In genomic region chr7:38546763-38547162, GRCh38 we compare ENCODE assay signal across 35 cellular contexts.
"Had no signal": no experiment of that assay in that cellular context is flagged by ENCODE, and none has a peak within 500 bp of the region (broad histone marks: within the 10 kb centered on the region; RNA-seq: fewer than 3 reads in every experiment).

No MANE protein-coding gene starts in this region.

- H3K27ac Mint-ChIP-seq: activated CD4-positive, alpha-beta memory T cell treated with anti-CD3 and anti-CD28 coated beads for 36 hours; activated CD4-positive, alpha-beta T cell treated with anti-CD3 and anti-CD28 coated beads, Interleukin-2, amount 10 ng/mL, durations not matched to agents 24 days and 14 days; activated CD8-positive, alpha-beta memory T cell treated with anti-CD3 and anti-CD28 coated beads, Interleukin-2, amount 10 ng/mL, durations not matched to agents 7 days and 5 days; activated CD8-positive, alpha-beta T cell treated with anti-CD3 and anti-CD28 coated beads, Interleukin-2, amount 10 ng/mL, durations not matched to agents 7 days and 5 days; activated naive CD4-positive, alpha-beta T cell treated with anti-CD3 and anti-CD28 coated beads for 36 hours; activated naive CD4-positive, alpha-beta T cell treated with anti-CD3 and anti-CD28 coated beads, Interleukin-2, amount 50 U/mL, for 72 hours; activated naive CD8-positive, alpha-beta T cell treated with anti-CD3 and anti-CD28 coated beads for 36 hours; activated T-cell treated with anti-CD3 and anti-CD28 coated beads, Interleukin-2, amount 50 U/mL, for 72 hours; activated T-helper 1 cell treated with anti-CD3 and anti-CD28 coated beads, Interleukin-12 subunit alpha, Interleukin-12 subunit beta, Interleukin-2, Interleukin-4 antibody, amounts not matched to agents 30 ng/mL and 10 ng/mL and 1 ng/mL, durations not matched to agents 14 hours and 24 hours and 36 hours; activated T-helper 17 cell treated with anti-CD3 and anti-CD28 coated beads, Interleukin-2, amount 50 U/mL, for 72 hours; T-cell; T-helper 2 cell treated with Interferon-gamma antibody and Interleukin-4, amounts not matched to agents 5 μg/mL and 100 μg/mL, for 36 hours had no signal

- H3K4me3 Mint-ChIP-seq: activated CD4-positive, alpha-beta memory T cell treated with anti-CD3 and anti-CD28 coated beads for 36 hours; activated CD4-positive, alpha-beta T cell treated with anti-CD3 and anti-CD28 coated beads, Interleukin-2, amount 10 ng/mL, durations not matched to agents 24 days and 14 days; activated CD8-positive, alpha-beta memory T cell treated with anti-CD3 and anti-CD28 coated beads, Interleukin-2, amount 10 ng/mL, durations not matched to agents 7 days and 5 days; activated CD8-positive, alpha-beta T cell treated with anti-CD3 and anti-CD28 coated beads, Interleukin-2, amount 10 ng/mL, durations not matched to agents 7 days and 5 days; activated naive CD4-positive, alpha-beta T cell treated with anti-CD3 and anti-CD28 coated beads for 36 hours; activated naive CD8-positive, alpha-beta T cell treated with anti-CD3 and anti-CD28 coated beads for 36 hours; activated T-cell treated with anti-CD3 and anti-CD28 coated beads, Interleukin-2, amount 50 U/mL, for 4 hours; activated T-cell treated with anti-CD3 and anti-CD28 coated beads, Interleukin-2, amount 50 U/mL, for 72 hours; activated T-helper 1 cell treated with anti-CD3 and anti-CD28 coated beads, Interleukin-12 subunit alpha, Interleukin-12 subunit beta, Interleukin-2, Interleukin-4 antibody, amounts not matched to agents 30 ng/mL and 10 ng/mL and 1 ng/mL, durations not matched to agents 14 hours and 24 hours and 36 hours; activated T-helper 17 cell treated with anti-CD3 and anti-CD28 coated beads, Interleukin-2, amount 50 U/mL, for 72 hours; central memory CD8-positive, alpha-beta T cell; T-cell; T-helper 2 cell treated with Interferon-gamma antibody and Interleukin-4, amounts not matched to agents 5 μg/mL and 100 μg/mL, for 36 hours had no signal

- H3K4me1 Mint-ChIP-seq: activated CD4-positive, alpha-beta T cell treated with anti-CD3 and anti-CD28 coated beads, Interleukin-2, amount 10 ng/mL, durations not matched to agents 24 days and 14 days; activated naive CD8-positive, alpha-beta T cell treated with anti-CD3 and anti-CD28 coated beads for 36 hours; activated T-helper 17 cell treated with anti-CD3 and anti-CD28 coated beads, Interleukin-2, amount 50 U/mL, for 72 hours; central memory CD8-positive, alpha-beta T cell; T-cell had no signal

- H3K4me3 ChIP-seq: adrenal gland, body of pancreas, breast epithelium had no signal

- H3K9me3 Mint-ChIP-seq: activated CD4-positive, alpha-beta memory T cell treated with anti-CD3 and anti-CD28 coated beads for 36 hours; activated CD4-positive, alpha-beta T cell treated with anti-CD3 and anti-CD28 coated beads, Interleukin-2, amount 10 ng/mL, durations not matched to agents 24 days and 14 days; activated naive CD4-positive, alpha-beta T cell treated with anti-CD3 and anti-CD28 coated beads for 36 hours; activated naive CD4-positive, alpha-beta T cell treated with anti-CD3 and anti-CD28 coated beads, Interleukin-2, amount 50 U/mL, for 72 hours; activated naive CD8-positive, alpha-beta T cell treated with anti-CD3 and anti-CD28 coated beads for 36 hours; activated T-cell treated with anti-CD3 and anti-CD28 coated beads, Interleukin-2, amount 50 U/mL, for 4 hours; activated T-cell treated with anti-CD3 and anti-CD28 coated beads, Interleukin-2, amount 50 U/mL, for 72 hours; activated T-helper 1 cell treated with anti-CD3 and anti-CD28 coated beads, Interleukin-12 subunit alpha, Interleukin-12 subunit beta, Interleukin-2, Interleukin-4 antibody, amounts not matched to agents 30 ng/mL and 10 ng/mL and 1 ng/mL, durations not matched to agents 14 hours and 24 hours and 36 hours; activated T-helper 17 cell treated with anti-CD3 and anti-CD28 coated beads, Interleukin-2, amount 50 U/mL, for 72 hours; central memory CD8-positive, alpha-beta T cell; T-cell; T-helper 2 cell treated with Interferon-gamma antibody and Interleukin-4, amounts not matched to agents 5 μg/mL and 100 μg/mL, for 36 hours had no signal

- DNase-seq: activated CD4-positive, alpha-beta memory T cell treated with anti-CD3 and anti-CD28 coated beads for 36 hours; activated CD4-positive, alpha-beta T cell treated with anti-CD3 and anti-CD28 coated beads for 4 hours; activated CD4-positive, alpha-beta T cell treated with anti-CD3 and anti-CD28 coated beads, Interleukin-2, amount 10 ng/mL, durations not matched to agents 24 days and 14 days; activated CD4-positive, alpha-beta T cell treated with anti-CD3 and anti-CD28 coated beads, Interleukin-2, amount 50 U/mL, for 1 hour; activated CD4-positive, alpha-beta T cell treated with anti-CD3 and anti-CD28 coated beads, Interleukin-2, amount 50 U/mL, for 4 hours; activated CD4-positive, CD25-positive, alpha-beta regulatory T cell treated with anti-CD3 and anti-CD28 coated beads, Interleukin-2, amount 50 U/mL, for 72 hours; activated CD8-positive, alpha-beta memory T cell treated with anti-CD3 and anti-CD28 coated beads for 24 hours; activated CD8-positive, alpha-beta memory T cell treated with anti-CD3 and anti-CD28 coated beads, Interleukin-2, amount 10 ng/mL, durations not matched to agents 7 days and 5 days; activated CD8-positive, alpha-beta T cell treated with anti-CD3 and anti-CD28 coated beads, Interleukin-2, amount 10 ng/mL, durations not matched to agents 7 days and 5 days; activated effector memory CD4-positive, alpha-beta T cell treated with anti-CD3 and anti-CD28 coated beads, Interleukin-2, amount 50 U/mL, for 16 hours; activated gamma-delta T cell treated with Interleukin-2 at 50 U/mL for 16 hours; activated naive CD4-positive, alpha-beta T cell; activated naive CD4-positive, alpha-beta T cell treated with anti-CD3 and anti-CD28 coated beads for 36 hours; activated naive CD4-positive, alpha-beta T cell treated with anti-CD3 and anti-CD28 coated beads, Interleukin-2, amount 50 U/mL, for 16 hours; activated naive CD8-positive, alpha-beta T cell treated with anti-CD3 and anti-CD28 coated beads for 36 hours; activated T-cell treated with anti-CD3 and anti-CD28 coated beads for 4 hours; activated T-cell treated with anti-CD3 and anti-CD28 coated beads, Interleukin-2, amount 50 U/mL, for 1 hour; activated T-cell treated with anti-CD3 and anti-CD28 coated beads, Interleukin-2, amount 50 U/mL, for 4 hours; activated T-cell treated with anti-CD3 and anti-CD28 coated beads, Interleukin-2, amount 50 U/mL, for 72 hours; adrenal gland; amniotic stem cell; aorta; body of pancreas; brain microvascular endothelial cell; cerebellar nuclear complex; T-cell; T-helper 2 cell; T-helper 9 cell had no signal

- H3K27ac ChIP-seq: adrenal gland, body of pancreas, brain microvascular endothelial cell, breast epithelium, VCaP had no signal

- H3K27me3 Mint-ChIP-seq: activated CD4-positive, alpha-beta T cell treated with anti-CD3 and anti-CD28 coated beads, Interleukin-2, amount 10 ng/mL, durations not matched to agents 24 days and 14 days had no signal

- H3K36me3 Mint-ChIP-seq: activated CD4-positive, alpha-beta memory T cell treated with anti-CD3 and anti-CD28 coated beads for 36 hours; activated CD8-positive, alpha-beta memory T cell treated with anti-CD3 and anti-CD28 coated beads, Interleukin-2, amount 10 ng/mL, durations not matched to agents 7 days and 5 days; activated naive CD4-positive, alpha-beta T cell treated with anti-CD3 and anti-CD28 coated beads, Interleukin-2, amount 50 U/mL, for 72 hours; activated naive CD8-positive, alpha-beta T cell treated with anti-CD3 and anti-CD28 coated beads for 36 hours; T-cell had no signal

- H3K27me3 ChIP-seq: adrenal gland, body of pancreas, brain microvascular endothelial cell, breast epithelium had no signal

- H3K9me3 ChIP-seq: adrenal gland, body of pancreas, breast epithelium had no signal

- H3K36me3 ChIP-seq: adrenal gland, brain microvascular endothelial cell, breast epithelium had no signal

- H3K4me1 ChIP-seq: adrenal gland, breast epithelium had no signal

- ATAC-seq: activated CD8-positive, alpha-beta memory T cell treated with anti-CD3 and anti-CD28 coated beads, Interleukin-2, amount 10 ng/mL, durations not matched to agents 7 days and 5 days; activated CD8-positive, alpha-beta T cell treated with anti-CD3 and anti-CD28 coated beads, Interleukin-2, amount 10 ng/mL, durations not matched to agents 7 days and 5 days; activated naive CD4-positive, alpha-beta T cell treated with anti-CD3 and anti-CD28 coated beads, Interleukin-2, amount 50 U/mL, for 72 hours; activated T-cell treated with anti-CD3 and anti-CD28 coated beads, Interleukin-2, amount 50 U/mL, for 4 hours; activated T-cell treated with anti-CD3 and anti-CD28 coated beads, Interleukin-2, amount 50 U/mL, for 72 hours; activated T-helper 17 cell treated with anti-CD3 and anti-CD28 coated beads, Interleukin-2, amount 50 U/mL, for 72 hours; body of pancreas; T-cell had no signal
